12 cellular contexts compared by ENCODE assay signal in the genomic region with DNA sequence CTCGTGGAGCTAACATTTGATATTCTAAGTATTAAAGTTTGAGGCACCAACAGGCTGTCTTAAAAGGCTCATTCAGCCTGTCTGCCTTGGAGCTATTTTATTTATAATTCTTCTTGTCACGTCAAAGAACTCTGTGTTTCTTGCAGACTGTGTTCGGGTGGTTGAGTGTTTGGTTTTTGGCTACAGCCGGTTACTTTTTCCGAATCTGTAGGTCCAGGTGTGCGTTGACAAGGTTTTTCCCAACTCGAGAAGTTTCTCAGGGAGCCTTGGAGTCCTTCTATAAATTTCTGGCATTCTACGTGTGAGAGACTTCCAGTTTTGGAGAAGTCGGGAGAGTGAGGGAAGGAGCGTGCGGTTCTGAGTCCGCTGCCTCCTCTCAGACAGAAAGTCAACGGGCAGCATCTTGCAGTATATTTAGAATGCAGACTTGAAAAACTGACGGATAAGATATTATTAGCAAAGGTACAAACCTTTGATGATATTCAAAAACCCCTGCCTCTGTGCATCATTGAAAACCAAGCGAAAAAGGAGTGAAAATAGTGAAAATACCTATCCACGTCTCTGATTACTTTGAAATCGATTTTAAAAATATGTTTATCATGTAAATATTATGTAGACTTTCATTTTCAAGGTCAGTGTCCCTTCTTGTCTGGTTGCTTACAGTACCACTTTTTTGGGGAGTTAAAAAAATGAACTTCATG.
DNase-seq lines count a peak whose midpoint lies in the region; ATAC-seq, FAIRE-seq and TF ChIP-seq lines count a peak whose summit lies in the region.
"Had no signal": no experiment of that assay in that cellular context is flagged by ENCODE, and none has a peak within 500 bp of the region (broad histone marks: within the 10 kb centered on the region; RNA-seq: fewer than 3 reads in every experiment).

No MANE protein-coding gene starts in this region.

- TF ChIP-seq CTCF in BE2C (IDR thresholded peaks at IDR 0.05; ENCODE audit: low read depth, low read length) (no peak), epithelial cell of proximal tubule (conservative IDR thresholded peaks at IDR 0.05; ENCODE audit: low read depth, low read length) (no peak), pancreas (IDR thresholded peaks at IDR 0.05) (no peak)
- no peak for TF ChIP-seq CTCF in activated CD8-positive, alpha-beta T cell treated with anti-CD3 and anti-CD28 coated beads for 36 hours (IDR thresholded peaks at IDR 0.05)

- WGBS in pancreas, 2 donors = 20 to 22% methylated on average over 17 of the region's 17 CpGs

- POLR2A ChIA-PET in activated CD8-positive, alpha-beta T cell treated with anti-CD3 and anti-CD28 coated beads for 36 hours (lab: Charles Lee) = no interaction called here

- H3K4me3 ChIP-seq in BE2C (ENCODE audit: low read depth, low read length) (peak overlapping the region; percentile 84), epithelial cell of proximal tubule (ENCODE audit: low read depth, low read length) (peak overlapping the region; percentile 20), pancreas (peak overlapping the region in 2 of 4 donors; percentile 25 to 98)
- H3K4me3 ChIP-seq: SJCRH30 had no signal

- H3K9me3 ChIP-seq in BE2C = no peaks in the 10 kb centered on the region
- H3K9me3 ChIP-seq in pancreas = no peaks in the 10 kb centered on the region
- H3K9me3 ChIP-seq: SJCRH30 had no signal

- H3K27me3 ChIP-seq in BE2C (no peaks in the 10 kb centered on the region), pancreas (no peaks in the 10 kb centered on the region)
- H3K27me3 ChIP-seq: SJCRH30 had no signal

- peaks cover 10% of the 10 kb centered on the region for H3K27me3 Mint-ChIP-seq in activated CD8-positive, alpha-beta T cell treated with anti-CD3 and anti-CD28 coated beads for 36 hours
- H3K27me3 Mint-ChIP-seq in T-helper 2 cell treated with Interferon-gamma antibody and Interleukin-4, amounts not matched to agents 5 μg/mL and 100 μg/mL, for 36 hours (ENCODE audit: low read depth) = no peaks in the 10 kb centered on the region

- H3K4me1 ChIP-seq in BE2C (peaks cover 17% of the 10 kb centered on the region), pancreas (peaks cover 39 to 64% (median 51%) of the 10 kb centered on the region in 3 donors)

- intact Hi-C loops in pancreas (cut with DNase I) = no loop called here
- intact Hi-C loops in activated CD8-positive, alpha-beta T cell treated with anti-CD3 and anti-CD28 coated beads for 36 hours (cut with micrococcal nuclease) = no loop called here

- H3K36me3 Mint-ChIP-seq in activated CD8-positive, alpha-beta T cell treated with anti-CD3 and anti-CD28 coated beads for 36 hours (ENCODE audit: low read depth) = peaks cover 4% of the 10 kb centered on the region
- peaks cover 4% of the 10 kb centered on the region for H3K36me3 Mint-ChIP-seq in T-helper 2 cell treated with Interferon-gamma antibody and Interleukin-4, amounts not matched to agents 5 μg/mL and 100 μg/mL, for 36 hours (ENCODE audit: low read depth)

- no peak overlapping the region for H3K4me3 Mint-ChIP-seq in activated CD8-positive, alpha-beta T cell treated with anti-CD3 and anti-CD28 coated beads for 36 hours
- H3K4me3 Mint-ChIP-seq in T-helper 2 cell treated with Interferon-gamma antibody and Interleukin-4, amounts not matched to agents 5 μg/mL and 100 μg/mL, for 36 hours = no peak overlapping the region

- CTCF ChIA-PET in activated CD8-positive, alpha-beta T cell treated with anti-CD3 and anti-CD28 coated beads for 36 hours (lab: Charles Lee) = interaction anchor here (1.6 kb wide), 1 partner anchor 59 kb away, joined by 5 read pairs; no protein-coding TSS in a partner anchor

- peak; percentile 49 for FAIRE-seq in pancreas (lab: Jason Lieb, UNC)

- H3K36me3 ChIP-seq in BE2C (peaks cover 2% of the 10 kb centered on the region; the same call in 1 of the 2 replicates), pancreas (no peaks in the 10 kb centered on the region)
- H3K36me3 ChIP-seq: SJCRH30 had no signal

- no peak overlapping the region for H3K27ac Mint-ChIP-seq in activated CD8-positive, alpha-beta T cell treated with anti-CD3 and anti-CD28 coated beads for 36 hours
- no peak overlapping the region for H3K27ac Mint-ChIP-seq in T-helper 2 cell treated with Interferon-gamma antibody and Interleukin-4, amounts not matched to agents 5 μg/mL and 100 μg/mL, for 36 hours

- H3K9me3 Mint-ChIP-seq in activated CD8-positive, alpha-beta T cell treated with anti-CD3 and anti-CD28 coated beads for 36 hours = no peaks in the 10 kb centered on the region
- H3K9me3 Mint-ChIP-seq in T-helper 2 cell treated with Interferon-gamma antibody and Interleukin-4, amounts not matched to agents 5 μg/mL and 100 μg/mL, for 36 hours = no peaks in the 10 kb centered on the region

- ATAC-seq in pancreas = peak; percentile 6 to 31 (median 22)
- ATAC-seq in activated CD8-positive, alpha-beta T cell treated with anti-CD3 and anti-CD28 coated beads for 36 hours = no peak
- ATAC-seq in GM18520 (IDR thresholded peaks at IDR 0.05; ENCODE audit: unreplicated experiment) = no peak
- ATAC-seq: left colon had no signal

- DNase-seq in BE2C (no peak), NCI-H69 (lab: John Stamatoyannopoulos, UW) (peak; percentile 76), epithelial cell of proximal tubule (ENCODE audit: low read depth) (no peak), pancreas (peak in 3 of 6 donors; percentile 14 to 58 (median 52)), GM19238 (ENCODE audit: insufficient read length, low spot score) (no peak)
- DNase-seq in activated CD8-positive, alpha-beta T cell treated with anti-CD3 and anti-CD28 coated beads for 36 hours = no peak
- DNase-seq in T-helper 2 cell treated with Interferon-gamma antibody and Interleukin-4, amounts not matched to agents 5 μg/mL and 100 μg/mL, for 36 hours (ENCODE audit: low spot score) = no peak
- DNase-seq: GF-D8, SJCRH30 had no signal

- H3K27ac ChIP-seq in pancreas = peak overlapping the region; percentile 99 to 100 (median 100)
- H3K27ac ChIP-seq: KMS-11, SJCRH30 had no signal

- H3K4me1 Mint-ChIP-seq in activated CD8-positive, alpha-beta T cell treated with anti-CD3 and anti-CD28 coated beads for 36 hours (ENCODE audit: low read depth) = peaks cover 19% of the 10 kb centered on the region
- H3K4me1 Mint-ChIP-seq in T-helper 2 cell treated with Interferon-gamma antibody and Interleukin-4, amounts not matched to agents 5 μg/mL and 100 μg/mL, for 36 hours (ENCODE audit: low read depth) = peaks cover 25% of the 10 kb centered on the region

Comparison
In these comparisons a context has a peak if more than half of its experiments do, and no peak if none do; other contexts are left out.
1. ATAC-seq: peak in pancreas (4 of 4); none in activated CD8-positive, alpha-beta T cell treated with anti-CD3 and anti-CD28 coated beads for 36 hours (single experiment) and GM18520 (single experiment).